In genomic region chr12:80946591-80946990, GRCh38 we compare ENCODE assay signal across 11 cellular contexts. TPM values are rescaled to one million over a fixed set of nuclear protein-coding genes. Genes with fewer than 3 reads are reported as not detected.
A peak's percentile ranks its signal among the peaks of the same experiment; 100 is the strongest.
DNase-seq lines count a peak whose midpoint lies in the region; ATAC-seq, FAIRE-seq and TF ChIP-seq lines count a peak whose summit lies in the region.
"Had no signal": no experiment of that assay in that cellular context is flagged by ENCODE, and none has a peak within 500 bp of the region (broad histone marks: within the 10 kb centered on the region; RNA-seq: fewer than 3 reads in every experiment).

No MANE protein-coding gene starts in this region.

- FAIRE-seq in pancreas (lab: Jason Lieb, UNC) = peak; percentile 49

- H3K36me3 ChIP-seq in pancreas = no peaks in the 10 kb centered on the region

- DNase-seq in DMS53 (lab: John Stamatoyannopoulos, UW) = peak; percentile 43
- DNase-seq in DMS53 treated with DMSO at 0.1 percent for 48 hours (lab: John Stamatoyannopoulos, UW; ENCODE audit: unreplicated experiment) = no peak
- DNase-seq in astrocyte of the spinal cord (ENCODE audit: low read depth, low spot score) = peak; percentile 23
- no peak for DNase-seq in pancreas
- no peak for DNase-seq in posterior vena cava (ENCODE audit: low spot score)
- DNase-seq in Calu3 = no peak
- DNase-seq: activated naive CD4-positive, alpha-beta T cell treated with anti-CD3 and anti-CD28 coated beads, Interleukin-2, amount 10 ng/mL, durations not matched to agents 7 days and 5 days; naive B cell; NCI-H1436 treated with DMSO at 0.1 percent for 48 hours had no signal

- H3K27me3 ChIP-seq in pancreas = peaks cover 0 to 5% (median 0%) of the 10 kb centered on the region in 4 donors

- no TSS peak for BruUV-seq in Calu3 (replicated peaks; lab: Mats Ljungman, UMichigan)

- intact Hi-C loops in pancreas (cut with DNase I) (no loop called here), posterior vena cava (cut with DNase I) (no loop called here), Calu3 (cut with micrococcal nuclease; ENCODE audit: unreplicated experiment) (loop anchor here (1.0 to 5.0 kb wide), 2 partner anchors 109 to 534 kb away; no protein-coding TSS in a partner anchor)

- TF ChIP-seq CTCF in astrocyte of the spinal cord (IDR thresholded peaks at IDR 0.05; ENCODE audit: low read depth, low read length) = peak; percentile 31
- no peak for TF ChIP-seq CTCF in pancreas (IDR thresholded peaks at IDR 0.05)
- no peak for TF ChIP-seq CTCF in Calu3 (IDR thresholded peaks at IDR 0.05; ENCODE audit: unreplicated experiment)

- CTCF ChIA-PET in Calu3 (lab: Charles Lee) = interaction anchor here (1.4 kb wide), 1 partner anchor 109 kb away, joined by 10 read pairs; no protein-coding TSS in a partner anchor

- 43 to 63% methylated on average over 3 of the region's 3 CpGs for WGBS in pancreas, 2 donors

- in situ Hi-C loops in astrocyte of the spinal cord (cut with HindIII; ENCODE audit: low sequenced_read_pairs) = no loop called here

- H3K9me3 ChIP-seq in pancreas = no peaks in the 10 kb centered on the region

- no peaks in the 10 kb centered on the region for H3K36me3 Mint-ChIP-seq in Calu3 (ENCODE audit: insufficient read depth, unreplicated experiment)
- H3K36me3 Mint-ChIP-seq: activated naive CD4-positive, alpha-beta T cell treated with anti-CD3 and anti-CD28 coated beads, Interleukin-2, amount 10 ng/mL, durations not matched to agents 7 days and 5 days; naive B cell had no signal

- H3K9me3 Mint-ChIP-seq in Calu3 (ENCODE audit: low read depth, unreplicated experiment) = no peaks in the 10 kb centered on the region
- H3K9me3 Mint-ChIP-seq: activated naive CD4-positive, alpha-beta T cell treated with anti-CD3 and anti-CD28 coated beads, Interleukin-2, amount 10 ng/mL, durations not matched to agents 7 days and 5 days had no signal

- no peak overlapping the region for H3K4me3 Mint-ChIP-seq in Calu3 (ENCODE audit: low read depth, unreplicated experiment)
- H3K4me3 Mint-ChIP-seq: activated naive CD4-positive, alpha-beta T cell treated with anti-CD3 and anti-CD28 coated beads, Interleukin-2, amount 10 ng/mL, durations not matched to agents 7 days and 5 days; naive B cell had no signal

- peak; percentile 66 for ATAC-seq in HG02885 (IDR thresholded peaks at IDR 0.05; ENCODE audit: poor library complexity, unreplicated experiment)
- ATAC-seq in pancreas = no peak
- ATAC-seq in GM21390 (IDR thresholded peaks at IDR 0.05; ENCODE audit: unreplicated experiment) = no peak

- H3K4me1 Mint-ChIP-seq in Calu3 (ENCODE audit: low read depth, unreplicated experiment) = peaks cover 7% of the 10 kb centered on the region
- H3K4me1 Mint-ChIP-seq: activated naive CD4-positive, alpha-beta T cell treated with anti-CD3 and anti-CD28 coated beads, Interleukin-2, amount 10 ng/mL, durations not matched to agents 7 days and 5 days; naive B cell had no signal

- H3K27ac ChIP-seq in pancreas = no peak overlapping the region

- no peaks in the 10 kb centered on the region for H3K27me3 Mint-ChIP-seq in Calu3 (ENCODE audit: unreplicated experiment)
- H3K27me3 Mint-ChIP-seq: activated naive CD4-positive, alpha-beta T cell treated with anti-CD3 and anti-CD28 coated beads, Interleukin-2, amount 10 ng/mL, durations not matched to agents 7 days and 5 days had no signal

- H3K4me1 ChIP-seq in pancreas = no peaks in the 10 kb centered on the region

- H3K4me3 ChIP-seq in astrocyte of the spinal cord (ENCODE audit: low read depth, low read length) (no peak overlapping the region), pancreas (no peak overlapping the region)

- H3K27ac Mint-ChIP-seq in Calu3 (ENCODE audit: unreplicated experiment) = no peak overlapping the region
- H3K27ac Mint-ChIP-seq: activated naive CD4-positive, alpha-beta T cell treated with anti-CD3 and anti-CD28 coated beads, Interleukin-2, amount 10 ng/mL, durations not matched to agents 7 days and 5 days; naive B cell had no signal

RNA-seq across cellular contexts. Expression of gene LIN7A, which starts 8.9 kb away (rescaled TPM):
- 1 to 10 TPM in 1 of 6 donors, under 1 TPM in 5; 0.12 to 1.5 (median 0.64) TPM for total RNA-seq in pancreas
- polyA plus RNA-seq in pancreas = under 1 TPM; 0.19 to 0.77 TPM
- total RNA-seq in posterior vena cava = 1 to 10 TPM; 2.4 to 3.6 TPM
- 0.73 and 3.2 TPM in 2 replicates for total RNA-seq in Calu3 (2022)

Comparison
In these comparisons a context has a peak if more than half of its experiments do, and no peak if none do; other contexts are left out.
1. DNase-seq: peak in DMS53 (single experiment) and astrocyte of the spinal cord (single experiment); none in DMS53 treated with DMSO at 0.1 percent for 48 hours (single experiment), pancreas (0 of 6), posterior vena cava (single experiment) and Calu3 (single experiment).